ENCODE assay signal across 29 cellular contexts in the genomic region with DNA sequence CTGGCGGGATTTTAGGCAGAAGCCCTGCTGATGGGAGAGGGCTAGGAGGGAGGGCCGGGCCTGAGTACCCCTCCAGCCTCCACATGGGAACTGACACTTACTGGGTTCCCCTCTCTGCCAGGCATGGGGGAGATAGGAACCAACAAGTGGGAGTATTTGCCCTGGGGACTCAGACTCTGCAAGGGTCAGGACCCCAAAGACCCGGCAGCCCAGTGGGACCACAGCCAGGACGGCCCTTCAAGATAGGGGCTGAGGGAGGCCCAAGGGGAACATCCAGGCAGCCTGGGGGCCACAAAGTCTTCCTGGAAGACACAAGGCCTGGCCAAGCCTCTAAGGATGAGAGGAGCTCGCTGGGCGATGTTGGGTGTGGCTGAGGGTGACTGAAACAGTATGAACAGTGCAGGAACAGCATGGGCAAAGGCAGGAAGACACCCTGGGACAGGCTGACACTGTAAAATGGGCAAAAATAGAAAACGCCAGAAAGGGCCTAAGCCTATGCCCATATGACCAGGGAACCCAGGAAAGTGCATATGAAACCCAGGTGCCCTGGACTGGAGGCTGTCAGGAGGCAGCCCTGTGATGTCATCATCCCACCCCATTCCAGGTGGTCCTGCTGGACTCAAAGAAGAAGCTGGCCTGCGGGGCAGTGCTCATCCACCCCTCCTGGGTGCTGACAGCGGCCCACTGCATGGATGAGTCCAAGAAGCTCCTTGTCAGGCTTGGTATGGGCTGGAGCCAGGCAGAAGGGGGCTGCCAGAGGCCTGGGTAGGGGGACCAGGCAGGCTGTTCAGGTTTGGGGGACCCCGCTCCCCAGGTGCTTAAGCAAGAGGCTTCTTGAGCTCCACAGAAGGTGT. TPM values are rescaled to one million over a fixed set of nuclear protein-coding genes. Genes with fewer than 3 reads are reported as not detected.
"Had no signal": no experiment of that assay in that cellular context is flagged by ENCODE, and none has a peak within 500 bp of the region (broad histone marks: within the 10 kb centered on the region; RNA-seq: fewer than 3 reads in every experiment).

No MANE protein-coding gene starts in this region.

- H3K4me1 ChIP-seq: breast epithelium had no signal

- ATAC-seq: activated CD4-positive, alpha-beta T cell treated with anti-CD3 and anti-CD28 coated beads for 36 hours; activated naive CD4-positive, alpha-beta T cell treated with anti-CD3 and anti-CD28 coated beads, Interleukin-2, amount 50 U/mL, for 72 hours; body of pancreas; Panc1 had no signal

- H3K36me3 ChIP-seq: adrenal gland, breast epithelium, SJSA1 had no signal

- DNase-seq: activated CD4-positive, alpha-beta T cell treated with anti-CD3 and anti-CD28 coated beads for 36 hours; activated CD4-positive, alpha-beta T cell treated with anti-CD3 and anti-CD28 coated beads, Interleukin-2, amount 10 ng/mL, durations not matched to agents 7 days and 5 days; activated CD4-positive, alpha-beta T cell treated with anti-CD3 and anti-CD28 coated beads, Interleukin-2, amount 50 U/mL, for 48 hours; activated gamma-delta T cell treated with Interleukin-2 at 50 U/mL for 16 hours; activated naive CD4-positive, alpha-beta T cell treated with anti-CD3 and anti-CD28 coated beads for 36 hours; activated T-cell treated with anti-CD3 and anti-CD28 coated beads, Interleukin-2, amount 50 U/mL, for 24 hours; body of pancreas; caudate nucleus; cerebellar nuclear complex; MM.1S; MV-4-11; NCI-H1092; NCI-H1436 treated with DMSO at 0.1 percent for 48 hours; NCI-H1694 treated with DMSO at 0.1 percent for 48 hours; NCI-H2029; NCI-H345; NCI-H524 treated with DMSO at 0.1 percent for 48 hours; SHP77 treated with DMSO at 0.1 percent for 48 hours; SK-N-SH had no signal

- H3K9ac ChIP-seq: KMS-11, SK-N-SH had no signal

- H3K9me3 ChIP-seq: adrenal gland, body of pancreas, breast epithelium, SJSA1, SK-N-SH had no signal

- H3K36me3 Mint-ChIP-seq: activated naive CD4-positive, alpha-beta T cell treated with anti-CD3 and anti-CD28 coated beads, Interleukin-2, amount 50 U/mL, for 72 hours had no signal

- H3K27ac ChIP-seq: adrenal gland, body of pancreas, breast epithelium, KMS-11, SJSA1 had no signal

- H3K27ac Mint-ChIP-seq: activated CD4-positive, alpha-beta T cell treated with anti-CD3 and anti-CD28 coated beads for 36 hours; activated CD4-positive, alpha-beta T cell treated with anti-CD3 and anti-CD28 coated beads, Interleukin-2, amount 10 ng/mL, durations not matched to agents 7 days and 5 days; activated naive CD4-positive, alpha-beta T cell treated with anti-CD3 and anti-CD28 coated beads for 36 hours; activated T-cell treated with anti-CD3 and anti-CD28 coated beads, Interleukin-2, amount 50 U/mL, for 24 hours; activated T-helper 2 cell treated with anti-CD3 and anti-CD28 coated beads, Interferon-gamma antibody, Interleukin-2, Interleukin-4, amounts not matched to agents 10 μg/mL and 5 μg/mL and 100 μg/mL, durations not matched to agents 14 hours and 24 hours and 36 hours; T-helper 1 cell treated with Interleukin-12 subunit alpha and Interleukin-12 subunit beta and Interleukin-4 antibody, amounts not matched to agents 30 μg/mL and 1 μg/mL, for 36 hours; T-helper 2 cell treated with Interferon-gamma antibody and Interleukin-4, amounts not matched to agents 5 μg/mL and 100 μg/mL, for 36 hours had no signal

- H3K4me3 ChIP-seq: adrenal gland, body of pancreas, breast epithelium, SJSA1 had no signal

- H3K4me3 Mint-ChIP-seq: activated CD4-positive, alpha-beta T cell treated with anti-CD3 and anti-CD28 coated beads for 36 hours; activated CD4-positive, alpha-beta T cell treated with anti-CD3 and anti-CD28 coated beads, Interleukin-2, amount 10 ng/mL, durations not matched to agents 7 days and 5 days; activated naive CD4-positive, alpha-beta T cell treated with anti-CD3 and anti-CD28 coated beads for 36 hours; activated T-cell treated with anti-CD3 and anti-CD28 coated beads, Interleukin-2, amount 50 U/mL, for 24 hours; T-helper 1 cell treated with Interleukin-12 subunit alpha and Interleukin-12 subunit beta and Interleukin-4 antibody, amounts not matched to agents 30 μg/mL and 1 μg/mL, for 36 hours; T-helper 2 cell treated with Interferon-gamma antibody and Interleukin-4, amounts not matched to agents 5 μg/mL and 100 μg/mL, for 36 hours had no signal

- H3K9me3 Mint-ChIP-seq: activated CD4-positive, alpha-beta T cell treated with anti-CD3 and anti-CD28 coated beads, Interleukin-2, amount 10 ng/mL, durations not matched to agents 7 days and 5 days; activated naive CD4-positive, alpha-beta T cell treated with anti-CD3 and anti-CD28 coated beads for 36 hours; activated naive CD4-positive, alpha-beta T cell treated with anti-CD3 and anti-CD28 coated beads, Interleukin-2, amount 50 U/mL, for 72 hours; activated T-cell treated with anti-CD3 and anti-CD28 coated beads, Interleukin-2, amount 50 U/mL, for 24 hours; activated T-helper 2 cell treated with anti-CD3 and anti-CD28 coated beads, Interferon-gamma antibody, Interleukin-2, Interleukin-4, amounts not matched to agents 10 μg/mL and 5 μg/mL and 100 μg/mL, durations not matched to agents 14 hours and 24 hours and 36 hours; T-helper 1 cell treated with Interleukin-12 subunit alpha and Interleukin-12 subunit beta and Interleukin-4 antibody, amounts not matched to agents 30 μg/mL and 1 μg/mL, for 36 hours; T-helper 2 cell treated with Interferon-gamma antibody and Interleukin-4, amounts not matched to agents 5 μg/mL and 100 μg/mL, for 36 hours had no signal

- H3K4me2 ChIP-seq: KMS-11, SK-N-SH had no signal

RNA-seq across cellular contexts. Expression of gene PROC, which starts 8.5 kb away (rescaled TPM):
- total RNA-seq: activated CD4-positive, alpha-beta T cell treated with anti-CD3 and anti-CD28 coated beads for 36 hours; activated CD4-positive, alpha-beta T cell treated with anti-CD3 and anti-CD28 coated beads, Interleukin-2, amount 10 ng/mL, durations not matched to agents 7 days and 5 days; activated naive CD4-positive, alpha-beta T cell treated with anti-CD3 and anti-CD28 coated beads for 36 hours; activated naive CD4-positive, alpha-beta T cell treated with anti-CD3 and anti-CD28 coated beads, Interleukin-2, amount 50 U/mL, for 72 hours; activated T-helper 2 cell treated with anti-CD3 and anti-CD28 coated beads, Interferon-gamma antibody, Interleukin-2, Interleukin-4, amounts not matched to agents 10 μg/mL and 5 μg/mL and 100 μg/mL, durations not matched to agents 14 hours and 24 hours and 36 hours; adrenal gland; breast epithelium; LHCN-M2 had no signal
